17 cellular contexts compared by ENCODE assay signal in the genomic region with DNA sequence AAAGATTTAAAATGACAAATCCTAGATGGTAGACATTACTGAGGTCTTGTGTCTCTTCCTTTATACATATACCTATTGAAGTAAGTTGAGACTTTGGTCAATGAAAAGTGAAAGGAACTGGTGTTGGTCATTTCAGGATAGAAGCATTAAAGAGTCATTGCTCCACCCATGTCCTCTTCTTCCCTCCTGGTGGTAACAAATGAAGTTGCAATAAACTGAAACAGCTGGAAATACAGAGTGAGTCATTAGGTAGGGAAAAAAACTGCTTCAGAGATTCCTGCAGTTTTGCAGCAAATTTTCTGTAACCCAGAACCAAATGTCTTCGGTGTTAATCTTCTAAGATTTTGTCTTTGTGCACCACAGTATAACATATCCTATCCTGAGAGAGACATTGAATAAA.
A peak's percentile ranks its signal among the peaks of the same experiment; 100 is the strongest.
DNase-seq lines count a peak whose midpoint lies in the region; ATAC-seq, FAIRE-seq and TF ChIP-seq lines count a peak whose summit lies in the region.
"Had no signal": no experiment of that assay in that cellular context is flagged by ENCODE, and none has a peak within 500 bp of the region (broad histone marks: within the 10 kb centered on the region; RNA-seq: fewer than 3 reads in every experiment).

No MANE protein-coding gene starts in this region.

- no peak for ATAC-seq in naive thymus-derived CD8-positive, alpha-beta T cell
- ATAC-seq: T-cell had no signal

- TF ChIP-seq POLR2A in H1 (IDR thresholded peaks at IDR 0.05; ENCODE audit: control extremely low read depth in 1 of 2, low read depth in 2 of 2, low read length in 2 of 2): no peak

- H3K23me2 ChIP-seq in H9 (ENCODE audit: insufficient read length, low read depth, low read length, poor library complexity, severe bottlenecking) (no peaks in the 10 kb centered on the region), H1 (ENCODE audit: low read depth, low read length) (no peaks in the 10 kb centered on the region)

- H3K27ac Mint-ChIP-seq in H9: peak overlapping the region in 1 of 3 experiments; percentile 94; a peak in 2 of 7 replicates
- H3K27ac Mint-ChIP-seq in osteocyte (ENCODE audit: unreplicated experiment): no peak overlapping the region
- H3K27ac Mint-ChIP-seq in naive thymus-derived CD8-positive, alpha-beta T cell: no peak overlapping the region
- H3K27ac Mint-ChIP-seq: activated CD4-positive, alpha-beta memory T cell treated with anti-CD3 and anti-CD28 coated beads for 36 hours; T-cell had no signal

- H3K36me3 Mint-ChIP-seq in H9 (ENCODE audit: insufficient read depth in 1 of 3, low read depth in 3 of 3) (peaks cover 0 to 14% (median 3%) of the 10 kb centered on the region in 3 experiments; a peak in 4 of 7 replicates), osteocyte (ENCODE audit: unreplicated experiment) (no peaks in the 10 kb centered on the region)
- H3K36me3 Mint-ChIP-seq in naive thymus-derived CD8-positive, alpha-beta T cell: no peaks in the 10 kb centered on the region
- H3K36me3 Mint-ChIP-seq: activated CD4-positive, alpha-beta memory T cell treated with anti-CD3 and anti-CD28 coated beads for 36 hours; T-cell had no signal

- H3K4me1 Mint-ChIP-seq in H9 (peaks cover 17 to 21% of the 10 kb centered on the region in 2 experiments), osteocyte (ENCODE audit: unreplicated experiment) (peaks cover 2% of the 10 kb centered on the region)
- no peaks in the 10 kb centered on the region for H3K4me1 Mint-ChIP-seq in naive thymus-derived CD8-positive, alpha-beta T cell
- H3K4me1 Mint-ChIP-seq: T-cell had no signal

- no peak overlapping the region for H4K8ac ChIP-seq in H9 (replicated peaks; ENCODE audit: insufficient read length, low read depth, low read length)
- no peak overlapping the region for H4K8ac ChIP-seq in H1 (ENCODE audit: extremely low read depth, insufficient read depth, low read length)

- no peak overlapping the region for H2BK5ac ChIP-seq in H9 (ENCODE audit: insufficient read length, low read length)
- no peak overlapping the region for H2BK5ac ChIP-seq in H1 (ENCODE audit: low read depth, low read length)

- H3K9ac ChIP-seq in H9 (ENCODE audit: extremely low read depth, insufficient read length, low read length): no peak overlapping the region
- H3K9ac ChIP-seq in H1 (replicated peaks in 1 of 4; ENCODE audit: extremely low read depth in 1 of 4, low read depth in 3 of 4, low read length in 3 of 4): no peak overlapping the region

- no peak overlapping the region for H2BK15ac ChIP-seq in H9 (ENCODE audit: low read depth, low read length)
- no peak overlapping the region for H2BK15ac ChIP-seq in H1 (ENCODE audit: low read length)

- peak; percentile 59 for TF ChIP-seq CTCF in H9 (conservative IDR thresholded peaks at IDR 0.05)
- peak in 1 of 3 experiments; percentile 33; a peak in 1 of 4 replicates for TF ChIP-seq CTCF in H1 (IDR thresholded peaks at IDR 0.05; ENCODE audit: control extremely low read depth in 1 of 3, insufficient read depth in 1 of 3, low read depth in 1 of 3, low read length in 3 of 3)
- TF ChIP-seq CTCF in osteocyte (IDR thresholded peaks at IDR 0.05): peak; percentile 29

- H3K79me2 ChIP-seq in H9 (ENCODE audit: insufficient read depth, low read length): no peaks in the 10 kb centered on the region
- no peaks in the 10 kb centered on the region for H3K79me2 ChIP-seq in H1 (ENCODE audit: control insufficient read depth in 1 of 2, insufficient read depth in 2 of 2, low read length in 2 of 2)

- H3K9me3 ChIP-seq in H9 (ENCODE audit: control insufficient read depth, low read depth, low read length) (no peaks in the 10 kb centered on the region), H1 (ENCODE audit: insufficient read depth in 2 of 2, low read depth in 1 of 2, low read length in 1 of 2) (no peaks in the 10 kb centered on the region)
- H3K9me3 ChIP-seq: colonic mucosa, stomach had no signal

- H3K18ac ChIP-seq in H9 (ENCODE audit: insufficient read length, low read depth, low read length) (no peak overlapping the region), H1 (ENCODE audit: extremely low read depth, low read length) (no peak overlapping the region)

- no peak overlapping the region for H2AK5ac ChIP-seq in H9 (ENCODE audit: insufficient read length, low read length)
- no peak overlapping the region for H2AK5ac ChIP-seq in H1 (ENCODE audit: low read depth, low read length)

- H4K20me1 ChIP-seq in H9 (ENCODE audit: control insufficient read depth, insufficient read depth, insufficient read length) (no peaks in the 10 kb centered on the region), H1 (replicated peaks in 1 of 2; ENCODE audit: control insufficient read depth in 1 of 2, insufficient read depth in 2 of 2, low read length in 2 of 2) (no peaks in the 10 kb centered on the region)

- H3K27ac ChIP-seq in H9 (ENCODE audit: insufficient read length, low read depth, low read length) (no peak overlapping the region), H1 (ENCODE audit: low read depth, low read length) (no peak overlapping the region)
- H3K27ac ChIP-seq: colonic mucosa, stomach had no signal

- H3K56ac ChIP-seq in H9 (ENCODE audit: insufficient read length, low read depth, low read length) (no peak overlapping the region), H1 (replicated peaks; ENCODE audit: insufficient read length, low read depth, low read length) (no peak overlapping the region)

- H2AFZ ChIP-seq in H9 (ENCODE audit: low read length) (no peak overlapping the region), H1 (ENCODE audit: low read length) (no peak overlapping the region)

- H3K23ac ChIP-seq in H9 (ENCODE audit: insufficient read length, low read depth, low read length) (no peak overlapping the region), H1 (ENCODE audit: insufficient read length) (no peak overlapping the region)

- H3K27me3 ChIP-seq in H9 (ENCODE audit: insufficient read depth, low read length) (no peaks in the 10 kb centered on the region), H1 (replicated peaks in 1 of 4; ENCODE audit: control insufficient read depth in 3 of 4, extremely low read depth in 1 of 4, insufficient read depth in 3 of 4, low read length in 3 of 4) (no peaks in the 10 kb centered on the region)
- H3K27me3 ChIP-seq: colonic mucosa, stomach had no signal

- no peak overlapping the region for H3K4me3 ChIP-seq in H1 (ENCODE audit: extremely low read depth in 1 of 4, insufficient read depth in 2 of 4, low read depth in 3 of 4, low read length in 4 of 4)
- H3K4me3 ChIP-seq: colonic mucosa, lung, stomach had no signal

- H4K91ac ChIP-seq in H9 (ENCODE audit: insufficient read length, low read depth, low read length) (no peak overlapping the region), H1 (replicated peaks; ENCODE audit: insufficient read length, low read length) (no peak overlapping the region)

- FAIRE-seq in H1 (lab: Jason Lieb, UNC): peak; percentile 24
- FAIRE-seq: GM19239 had no signal

- H3K4me1 ChIP-seq in H9 (ENCODE audit: insufficient read depth, low read length) (no peaks in the 10 kb centered on the region), H1 (replicated peaks in 1 of 4; ENCODE audit: control insufficient read depth in 3 of 4, insufficient read depth in 4 of 4, low read length in 3 of 4) (no peaks in the 10 kb centered on the region)
- H3K4me1 ChIP-seq: colonic mucosa, stomach had no signal

- POLR2A ChIA-PET in H1 (lab: Charles Lee; ENCODE audit: partially characterized antibody): no interaction called here
- POLR2A ChIA-PET in naive thymus-derived CD8-positive, alpha-beta T cell (lab: Charles Lee): no interaction called here

- H3K36me3 ChIP-seq in H1 (ENCODE audit: control insufficient read depth in 2 of 4, insufficient read depth in 4 of 4, low read length in 3 of 4): no peaks in the 10 kb centered on the region
- H3K36me3 ChIP-seq: colonic mucosa, stomach had no signal

- CTCF ChIA-PET in H1 (lab: Charles Lee; ENCODE audit: partially characterized antibody): interaction anchor here (1.0 to 1.4 kb wide), 3 partner anchors 11 to 1005 kb away, joined by 3 to 4 read pairs (median 3); no protein-coding TSS in a partner anchor

- H2BK120ac ChIP-seq in H9 (ENCODE audit: low read depth, low read length, poor library complexity, severe bottlenecking): no peak overlapping the region
- no peak overlapping the region for H2BK120ac ChIP-seq in H1 (replicated peaks; ENCODE audit: low read depth, low read length)

- H3K4ac ChIP-seq in H9 (ENCODE audit: low read depth, low read length): no peak overlapping the region
- no peak overlapping the region for H3K4ac ChIP-seq in H1 (replicated peaks; ENCODE audit: insufficient read length, low read depth, low read length)

- H2BK12ac ChIP-seq in H9 (ENCODE audit: insufficient read length, low read depth, low read length) (no peak overlapping the region), H1 (ENCODE audit: low read depth, low read length) (no peak overlapping the region)

- no peak overlapping the region for H2BK20ac ChIP-seq in H9 (ENCODE audit: low read depth, low read length, poor library complexity, severe bottlenecking)
- H2BK20ac ChIP-seq in H1 (ENCODE audit: low read length): no peak overlapping the region

- no peak overlapping the region for H3T11ph ChIP-seq in H9 (ENCODE audit: low read length)

- H4K5ac ChIP-seq in H9 (ENCODE audit: insufficient read length, low read depth, low read length) (no peak overlapping the region), H1 (ENCODE audit: insufficient read length, low read depth, low read length) (no peak overlapping the region)

- no peak overlapping the region for H3K4me3 Mint-ChIP-seq in H9
- H3K4me3 Mint-ChIP-seq in osteocyte (ENCODE audit: unreplicated experiment): no peak overlapping the region
- H3K4me3 Mint-ChIP-seq in naive thymus-derived CD8-positive, alpha-beta T cell: no peak overlapping the region
- H3K4me3 Mint-ChIP-seq: activated CD4-positive, alpha-beta memory T cell treated with anti-CD3 and anti-CD28 coated beads for 36 hours; T-cell had no signal

- TF ChIP-seq RAD21 in H1 (IDR thresholded peaks at IDR 0.05 in 1 of 2, conservative IDR thresholded peaks at IDR 0.05 in 1 of 2; ENCODE audit: low read depth in 2 of 2, low read length in 2 of 2): peak in 1 of 2 experiments; percentile 37; a peak in 2 of 4 replicates

- no CpG with 5 or more reads among the region's 1 CpG for WGBS in H9 (ENCODE audit: extremely low coverage, insufficient read length, low lambda C conversion rate)
- WGBS in H1 (ENCODE audit: extremely low coverage in 1 of 2, insufficient coverage in 1 of 2, insufficient read length in 1 of 2, insufficient replicate concordance in 2 of 2, low coverage in 1 of 2, low lambda C conversion rate in 2 of 2, missing lambda C conversion rate in 1 of 2), 2 experiments: 87% methylated on average over 1 of the region's 1 CpG; no CpG with 5 or more reads in 1 of the 2 experiments

- peaks cover 4% of the 10 kb centered on the region in 2 experiments; a peak in 4 of 5 replicates for H3K9me3 Mint-ChIP-seq in H9
- H3K9me3 Mint-ChIP-seq in osteocyte (ENCODE audit: unreplicated experiment): no peaks in the 10 kb centered on the region
- peaks cover 0 to 23% (median 6%) of the 10 kb centered on the region in 9 donors for H3K9me3 Mint-ChIP-seq in naive thymus-derived CD8-positive, alpha-beta T cell

- H3K14ac ChIP-seq in H9 (ENCODE audit: insufficient read depth, low read length) (no peak overlapping the region), H1 (ENCODE audit: insufficient read length) (no peak overlapping the region)

- H3K4me2 ChIP-seq in H9 (ENCODE audit: insufficient read depth, insufficient read length, low read length) (no peak overlapping the region), H1 (ENCODE audit: insufficient read depth in 1 of 2, low read depth in 2 of 2, low read length in 2 of 2) (no peak overlapping the region)

- H3K79me1 ChIP-seq in H9 (ENCODE audit: insufficient read depth, low read depth, low read length, poor library complexity, severe bottlenecking) (no peaks in the 10 kb centered on the region), H1 (ENCODE audit: low read depth, low read length) (no peaks in the 10 kb centered on the region)

- TF ChIP-seq EP300 in H1 (IDR thresholded peaks at IDR 0.05; ENCODE audit: borderline replicate concordance in 1 of 2, low read depth in 2 of 2, low read length in 2 of 2): no peak

- DNase-seq in H9 (no peak), NCI-H226 (peak; percentile 32), H1 (ENCODE audit: low read depth in 1 of 2, low spot score in 2 of 2) (no peak), osteocyte (ENCODE audit: extremely low spot score, unreplicated experiment) (no peak), NCI-H1436 (lab: John Stamatoyannopoulos, UW) (no peak), T1000 (lab: John Stamatoyannopoulos, UW) (no peak)
- DNase-seq in naive thymus-derived CD8-positive, alpha-beta T cell: no peak
- DNase-seq: activated CD4-positive, alpha-beta memory T cell treated with anti-CD3 and anti-CD28 coated beads for 36 hours; activated naive CD4-positive, alpha-beta T cell treated with Interleukin-2 at 50 U/mL for 16 hours; colonic mucosa; NCI-H1105; posterior cingulate gyrus; stimulated activated CD4-positive, alpha-beta T cell treated with anti-CD3 and anti-CD28 coated beads, Interleukin-4, amount 100 ng/mL, for 4 hours; stomach; T-cell had no signal

- H3K27me3 Mint-ChIP-seq in H9 (ENCODE audit: low read depth) (no peaks in the 10 kb centered on the region), osteocyte (ENCODE audit: unreplicated experiment) (no peaks in the 10 kb centered on the region)
- H3K27me3 Mint-ChIP-seq in naive thymus-derived CD8-positive, alpha-beta T cell: no peaks in the 10 kb centered on the region
- H3K27me3 Mint-ChIP-seq: activated CD4-positive, alpha-beta memory T cell treated with anti-CD3 and anti-CD28 coated beads for 36 hours; T-cell had no signal
